ENCODE assay signal across 25 cellular contexts in the genomic region with DNA sequence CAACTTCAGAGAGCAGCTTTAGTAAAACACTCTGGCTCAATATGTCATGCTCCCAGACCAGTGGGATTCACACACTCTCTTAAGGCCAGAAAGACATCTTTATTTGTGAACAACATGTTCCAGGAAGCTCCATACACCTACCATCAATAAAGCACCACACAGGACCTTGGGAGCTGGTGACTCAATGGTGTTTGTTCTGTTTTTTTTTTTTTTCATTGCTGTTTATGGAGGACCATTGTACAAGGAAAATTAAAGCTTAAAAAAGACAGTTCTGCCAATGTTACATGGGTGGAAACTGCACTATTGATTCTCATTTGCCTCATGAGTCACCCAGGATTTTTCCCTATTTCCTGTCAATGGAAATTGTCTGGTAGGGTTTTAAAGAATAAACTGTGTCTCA. TPM values are rescaled to one million over a fixed set of nuclear protein-coding genes. Genes with fewer than 3 reads are reported as not detected.
DNase-seq lines count a peak whose midpoint lies in the region; ATAC-seq, FAIRE-seq and TF ChIP-seq lines count a peak whose summit lies in the region.
"Had no signal": no experiment of that assay in that cellular context is flagged by ENCODE, and none has a peak within 500 bp of the region (broad histone marks: within the 10 kb centered on the region; RNA-seq: fewer than 3 reads in every experiment).

No MANE protein-coding gene starts in this region.

- H4K91ac ChIP-seq in mesenchymal stem cell (ENCODE audit: low read length) = no peak overlapping the region

- H3K79me1 ChIP-seq in mesenchymal stem cell (replicated peaks; ENCODE audit: low read length, poor library complexity, severe bottlenecking) = no peaks in the 10 kb centered on the region

- DNase-seq in A549 (ENCODE audit: low read depth in 1 of 2, low spot score in 1 of 2) = no peak
- peak; percentile 46 for DNase-seq in LHCN-M2 (ENCODE audit: low read depth)
- DNase-seq in endodermal cell = no peak
- DNase-seq in mesenchymal stem cell = peak; percentile 42
- no peak for DNase-seq in CD14-positive monocyte (ENCODE audit: low spot score)
- no peak for DNase-seq in HTR-8/SVneo (ENCODE audit: insufficient read length, low spot score)
- DNase-seq: ACHN; activated CD4-positive, alpha-beta T cell treated with anti-CD3 and anti-CD28 coated beads for 1 hour; activated T-cell treated with anti-CD3 and anti-CD28 coated beads, Interleukin-2, amount 50 U/mL, for 4 hours; kidney glomerular epithelial cell; naive thymus-derived CD4-positive, alpha-beta T cell; NCI-H1048; NCI-H2029; NCI-H446; T-helper 1 cell had no signal

- H2BK5ac ChIP-seq in mesenchymal stem cell (ENCODE audit: low read depth, low read length, poor library complexity, severe bottlenecking) = no peak overlapping the region

- intact Hi-C loops in CD14-positive monocyte (cut with micrococcal nuclease) = no loop called here

- TF ChIP-seq CTCF in A549 (IDR thresholded peaks at IDR 0.05) (no peak), endodermal cell (conservative IDR thresholded peaks at IDR 0.05) (no peak), CD14-positive monocyte (IDR thresholded peaks at IDR 0.05) (no peak)

- H3K27ac Mint-ChIP-seq in endodermal cell (peak overlapping the region; percentile 61), CD14-positive monocyte (no peak overlapping the region)
- H3K27ac Mint-ChIP-seq: activated naive CD4-positive, alpha-beta T cell treated with anti-CD3 and anti-CD28 coated beads, Interleukin-2, amount 50 U/mL, for 24 hours; memory B cell; naive thymus-derived CD4-positive, alpha-beta T cell had no signal

- POLR2A ChIA-PET in A549 (lab: Yijun Ruan, JAX) = no interaction called here

- H3K36me3 Mint-ChIP-seq in endodermal cell (ENCODE audit: low read depth) (no peaks in the 10 kb centered on the region), CD14-positive monocyte (no peaks in the 10 kb centered on the region)
- H3K36me3 Mint-ChIP-seq: activated naive CD4-positive, alpha-beta T cell treated with anti-CD3 and anti-CD28 coated beads, Interleukin-2, amount 50 U/mL, for 24 hours; memory B cell; naive thymus-derived CD4-positive, alpha-beta T cell had no signal

- CTCF ChIA-PET in A549 (lab: Yijun Ruan, JAX) = interaction anchor here (0.6 kb wide), 1 partner anchor 90 kb away, joined by 3 read pairs; no protein-coding TSS in a partner anchor

- peak overlapping the region; percentile 67 for H3K4me2 ChIP-seq in A549
- no peak overlapping the region for H3K4me2 ChIP-seq in mesenchymal stem cell (ENCODE audit: low read length, poor library complexity, severe bottlenecking)
- H3K4me2 ChIP-seq: BLaER1, KMS-11 had no signal

- H2AFZ ChIP-seq in mesenchymal stem cell (ENCODE audit: low read depth, low read length) = no peak overlapping the region

- TF ChIP-seq EP300 in A549 (IDR thresholded peaks at IDR 0.05) = no peak

- no peak overlapping the region for H2BK120ac ChIP-seq in mesenchymal stem cell (ENCODE audit: low read depth, low read length)

- H3K4me1 Mint-ChIP-seq in endodermal cell = peaks cover 43% of the 10 kb centered on the region
- peaks cover 26% of the 10 kb centered on the region for H3K4me1 Mint-ChIP-seq in CD14-positive monocyte
- H3K4me1 Mint-ChIP-seq: activated naive CD4-positive, alpha-beta T cell treated with anti-CD3 and anti-CD28 coated beads, Interleukin-2, amount 50 U/mL, for 24 hours had no signal

- no peaks in the 10 kb centered on the region for H3K9me3 Mint-ChIP-seq in endodermal cell
- no peaks in the 10 kb centered on the region for H3K9me3 Mint-ChIP-seq in CD14-positive monocyte
- H3K9me3 Mint-ChIP-seq: activated naive CD4-positive, alpha-beta T cell treated with anti-CD3 and anti-CD28 coated beads, Interleukin-2, amount 50 U/mL, for 24 hours; activated T-cell treated with anti-CD3 and anti-CD28 coated beads, Interleukin-2, amount 50 U/mL, for 4 hours; naive thymus-derived CD4-positive, alpha-beta T cell had no signal

- H3K9ac ChIP-seq in endodermal cell (ENCODE audit: extremely low read depth, low read length, poor library complexity, severe bottlenecking) = no peak overlapping the region
- no peak overlapping the region for H3K9ac ChIP-seq in mesenchymal stem cell (ENCODE audit: low read length)
- H3K9ac ChIP-seq: BLaER1, KMS-11 had no signal

- no peak for TF ChIP-seq RAD21 in A549 (conservative IDR thresholded peaks at IDR 0.05 in 1 of 2, IDR thresholded peaks at IDR 0.05 in 1 of 2)

- H3K36me3 ChIP-seq in endodermal cell (ENCODE audit: control insufficient read depth, insufficient read depth, low read length) = no peaks in the 10 kb centered on the region
- H3K36me3 ChIP-seq in mesenchymal stem cell (ENCODE audit: control insufficient read depth in 1 of 2, insufficient read depth in 2 of 2, low read depth in 1 of 2, low read length in 2 of 2) = no peaks in the 10 kb centered on the region
- H3K36me3 ChIP-seq: ascending aorta, BLaER1, Peyer's patch, right atrium auricular region had no signal

- H3K4me1 ChIP-seq in A549 = peaks cover 28% of the 10 kb centered on the region
- H3K4me1 ChIP-seq in endodermal cell (ENCODE audit: control insufficient read depth, insufficient read depth, low read length) = peaks cover 4% of the 10 kb centered on the region
- no peaks in the 10 kb centered on the region for H3K4me1 ChIP-seq in mesenchymal stem cell (ENCODE audit: control insufficient read depth, insufficient read depth, low read depth, low read length)
- H3K4me1 ChIP-seq: BLaER1 had no signal

- peak overlapping the region in 1 of 2 experiments; percentile 2 for H3K18ac ChIP-seq in mesenchymal stem cell (ENCODE audit: low read depth in 1 of 2, low read length in 2 of 2)

- H3K4me3 Mint-ChIP-seq in endodermal cell (no peak overlapping the region), CD14-positive monocyte (no peak overlapping the region)
- H3K4me3 Mint-ChIP-seq: activated naive CD4-positive, alpha-beta T cell treated with anti-CD3 and anti-CD28 coated beads, Interleukin-2, amount 50 U/mL, for 24 hours; activated T-cell treated with anti-CD3 and anti-CD28 coated beads, Interleukin-2, amount 50 U/mL, for 4 hours; memory B cell; naive thymus-derived CD4-positive, alpha-beta T cell had no signal

- no peak overlapping the region for H3K4ac ChIP-seq in mesenchymal stem cell (ENCODE audit: low read depth in 1 of 2, low read length in 2 of 2)

- no peak overlapping the region for H2BK15ac ChIP-seq in mesenchymal stem cell (ENCODE audit: low read depth, poor library complexity, severe bottlenecking)

- ATAC-seq in A549 (no peak), GM18861 (IDR thresholded peaks at IDR 0.05; ENCODE audit: unreplicated experiment) (no peak), GM21360 (IDR thresholded peaks at IDR 0.05; ENCODE audit: unreplicated experiment) (no peak)
- ATAC-seq: activated T-cell treated with anti-CD3 and anti-CD28 coated beads, Interleukin-2, amount 50 U/mL, for 4 hours; naive thymus-derived CD4-positive, alpha-beta T cell had no signal

- H4K8ac ChIP-seq in mesenchymal stem cell (ENCODE audit: low read length) = peak overlapping the region; percentile 45

- H3K14ac ChIP-seq in mesenchymal stem cell (ENCODE audit: low read length in 2 of 2) = no peak overlapping the region

- H3K4me3 ChIP-seq in A549 (no peak overlapping the region), endodermal cell (ENCODE audit: low read length) (no peak overlapping the region), mesenchymal stem cell (ENCODE audit: insufficient read depth in 1 of 2, low read depth in 1 of 2, low read length in 2 of 2) (no peak overlapping the region)
- H3K4me3 ChIP-seq: ascending aorta, BLaER1, Peyer's patch, right atrium auricular region had no signal

- no peak for FAIRE-seq in A549 (lab: Jason Lieb, UNC)
- FAIRE-seq in HTR-8/SVneo (lab: Jason Lieb, UNC) = no peak
- FAIRE-seq: TTC549 had no signal

- H2AK5ac ChIP-seq in mesenchymal stem cell (ENCODE audit: low read length, severe bottlenecking) = no peak overlapping the region

- H2BK12ac ChIP-seq in mesenchymal stem cell (ENCODE audit: low read length in 2 of 2) = no peak overlapping the region

- no peak overlapping the region for H3K23ac ChIP-seq in mesenchymal stem cell (ENCODE audit: low read length in 2 of 2)

- no peak for TF ChIP-seq POLR2A in A549 (IDR thresholded peaks at IDR 0.05; ENCODE audit: low read length)

- H3K9me3 ChIP-seq in A549 = no peaks in the 10 kb centered on the region
- no peaks in the 10 kb centered on the region for H3K9me3 ChIP-seq in endodermal cell (ENCODE audit: control insufficient read depth, low read length)
- no peaks in the 10 kb centered on the region for H3K9me3 ChIP-seq in mesenchymal stem cell (ENCODE audit: control insufficient read depth, low read length)
- H3K9me3 ChIP-seq: ascending aorta, BLaER1, Peyer's patch, right atrium auricular region had no signal

- H3K27me3 Mint-ChIP-seq in endodermal cell (ENCODE audit: insufficient read depth) (no peaks in the 10 kb centered on the region), CD14-positive monocyte (ENCODE audit: low read depth in 3 of 3) (no peaks in the 10 kb centered on the region)

- H3K27me3 ChIP-seq in endodermal cell (ENCODE audit: control insufficient read depth, insufficient read depth, low read length, poor library complexity, severe bottlenecking) (no peaks in the 10 kb centered on the region), mesenchymal stem cell (ENCODE audit: control insufficient read depth in 1 of 2, insufficient read depth in 1 of 2, low read length in 2 of 2) (no peaks in the 10 kb centered on the region)
- H3K27me3 ChIP-seq: ascending aorta, BLaER1, Peyer's patch, right atrium auricular region had no signal

- H3K27ac ChIP-seq in A549 (peak overlapping the region; percentile 62 to 66; a peak in 5 of 6 replicates), endodermal cell (ENCODE audit: low read depth, low read length) (no peak overlapping the region), mesenchymal stem cell (ENCODE audit: low read length, poor library complexity, severe bottlenecking) (no peak overlapping the region)
- H3K27ac ChIP-seq: ascending aorta, BLaER1, KMS-11, right atrium auricular region had no signal

TF ChIP-seq in A549, 52 proteins besides CTCF, POLR2A, EP300 and RAD21 (continues in another document):
- TF ChIP-seq HOXB13 (CRISPR knock-in tag; IDR thresholded peaks at IDR 0.05; ENCODE audit: low read depth) = no peak

RNA-seq across cellular contexts. Expression of a gene that starts 36.3 kb away (rescaled TPM):
- polyA plus RNA-seq in A549 (2011; rRNA removed) = 1.8 and 2.3 TPM in 2 replicates
- polyA plus RNA-seq in A549 (2012; cell fraction: cytosol; rRNA removed) = 0.22 and 0.24 TPM in 2 replicates
- polyA plus RNA-seq in A549 (2012; cell fraction: nucleus; rRNA removed) = 0.47 and 0.56 TPM in 2 replicates
- 0.79 to 1.1 TPM (median 0.91 TPM) in 3 replicates for polyA plus RNA-seq in A549 (2017; fragmentation: RNase III; extraction: RNeasy Plus Mini Kit Qiagen cat#74134 plus additional on column Dnase treatment)
- polyA minus RNA-seq in A549 (2011; rRNA and poly(A)+ RNA removed) = 0.99 and 2.4 TPM in 2 replicates
- 17.6 and 18.7 TPM in 2 replicates for total RNA-seq in LHCN-M2 (2014; rRNA removed)
- polyA plus RNA-seq in LHCN-M2 (2012) = 3.2 TPM
- 1 to 10 TPM; 4.8 to 8.6 TPM for total RNA-seq in endodermal cell
- 4.0 TPM for polyA plus RNA-seq in endodermal cell (2013, experiment 1 of 2)
- polyA plus RNA-seq in endodermal cell (2013, experiment 2 of 2) = 3.8 TPM
- polyA plus RNA-seq in mesenchymal stem cell (2013, experiment 1 of 2) = 21.2 TPM
- polyA plus RNA-seq in mesenchymal stem cell (2013, experiment 2 of 2) = 20.8 TPM
- 10 to 100 TPM in 1 of 2 donors, 1 to 10 TPM in 1; 9.1 to 12.1 TPM for polyA plus RNA-seq in CD14-positive monocyte

Comparison
In these comparisons a context has a peak if more than half of its experiments do, and no peak if none do; other contexts are left out.
1. DNase-seq: peak in LHCN-M2 (single experiment) and mesenchymal stem cell (single experiment); none in A549 (0 of 2), endodermal cell (single experiment), CD14-positive monocyte (single experiment) and HTR-8/SVneo (single experiment).
2. H3K27ac ChIP-seq: peak in A549 (2 of 2); none in endodermal cell (single experiment) and mesenchymal stem cell (single experiment).